Comparison of ENCODE assay signal across 1 cellular context in genomic region chr6:16758163-16758975, GRCh38.
TF ChIP-seq lines count a peak whose summit lies in the region.

No MANE protein-coding gene starts in this region.

TF ChIP-seq in K562, 482 proteins besides CTCF, POLR2A, EP300 and RAD21 (continued from another document):
- TF ChIP-seq ATF6 (CRISPR knock-in tag; IDR thresholded peaks at IDR 0.05) (no peak), SPI1 (IDR thresholded peaks at IDR 0.05; ENCODE audit: borderline replicate concordance, low read depth, low read length) (no peak), RFX1 (IDR thresholded peaks at IDR 0.05) (peak; percentile 81), IFI16 (CRISPR knock-in tag; IDR thresholded peaks at IDR 0.05) (no peak), XRCC5 (IDR thresholded peaks at IDR 0.05; ENCODE audit: low read depth, low read length) (no peak), BRF2 (IDR thresholded peaks at IDR 0.05; ENCODE audit: borderline replicate concordance, insufficient read depth, insufficient read length) (no peak), POU5F1 (IDR thresholded peaks at IDR 0.05; ENCODE audit: borderline replicate concordance, low read depth, low read length, partially characterized antibody) (no peak), U2AF2 (optimal IDR thresholded peaks at IDR 0.05; ENCODE audit: low read depth, low read length) (no peak), SMARCB1 (IDR thresholded peaks at IDR 0.05; ENCODE audit: insufficient read length, low read depth) (no peak), RBM22 (IDR thresholded peaks at IDR 0.05; ENCODE audit: low read depth, low read length, poor library complexity, severe bottlenecking) (no peak), ZNF696 (CRISPR knock-in tag; conservative IDR thresholded peaks at IDR 0.05) (no peak), POLR2AphosphoS2 (IDR thresholded peaks at IDR 0.05; ENCODE audit: low read length) (0 out of 2 replicates have a peak, but pooled peaks have one; percentile 78), SMAD1 (IDR thresholded peaks at IDR 0.05; ENCODE audit: low read depth, low read length, partially characterized antibody) (no peak), CEBPB (tag; IDR thresholded peaks at IDR 0.05) (peak; percentile 54), CEBPG (CRISPR knock-in tag; IDR thresholded peaks at IDR 0.05) (no peak), CEBPG (tag; conservative IDR thresholded peaks at IDR 0.05 in 1 of 2, IDR thresholded peaks at IDR 0.05 in 1 of 2) (peak in 1 of 2 experiments; percentile 45; a peak in 1 of 4 replicates), ZNF184 (CRISPR knock-in tag; IDR thresholded peaks at IDR 0.05) (no peak)
- TF ChIP-seq, protein P1, sequence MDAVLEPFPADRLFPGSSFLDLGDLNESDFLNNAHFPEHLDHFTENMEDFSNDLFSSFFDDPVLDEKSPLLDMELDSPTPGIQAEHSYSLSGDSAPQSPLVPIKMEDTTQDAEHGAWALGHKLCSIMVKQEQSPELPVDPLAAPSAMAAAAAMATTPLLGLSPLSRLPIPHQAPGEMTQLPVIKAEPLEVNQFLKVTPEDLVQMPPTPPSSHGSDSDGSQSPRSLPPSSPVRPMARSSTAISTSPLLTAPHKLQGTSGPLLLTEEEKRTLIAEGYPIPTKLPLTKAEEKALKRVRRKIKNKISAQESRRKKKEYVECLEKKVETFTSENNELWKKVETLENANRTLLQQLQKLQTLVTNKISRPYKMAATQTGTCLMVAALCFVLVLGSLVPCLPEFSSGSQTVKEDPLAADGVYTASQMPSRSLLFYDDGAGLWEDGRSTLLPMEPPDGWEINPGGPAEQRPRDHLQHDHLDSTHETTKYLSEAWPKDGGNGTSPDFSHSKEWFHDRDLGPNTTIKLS (IDR thresholded peaks at IDR 0.05; ENCODE audit: borderline replicate concordance, low read depth) = no peak
